In genomic region chr18:66210875-66211274, GRCh38 we compare ENCODE assay signal across 19 cellular contexts.
A peak's percentile ranks its signal among the peaks of the same experiment; 100 is the strongest.
DNase-seq lines count a peak whose midpoint lies in the region; ATAC-seq and TF ChIP-seq lines count a peak whose summit lies in the region.
"Had no signal": no experiment of that assay in that cellular context is flagged by ENCODE, and none has a peak within 500 bp of the region (broad histone marks: within the 10 kb centered on the region; RNA-seq: fewer than 3 reads in every experiment).

No MANE protein-coding gene starts in this region.

- H3K9ac ChIP-seq in neural cell (ENCODE audit: low read length): no peak overlapping the region
- H3K9ac ChIP-seq: BLaER1 treated with 17β-estradiol and CSF1 and Interleukin-3, amounts not matched to agents 10 nM and 100 nM had no signal

- no peaks in the 10 kb centered on the region for H3K9me3 Mint-ChIP-seq in GM23338

- no peaks in the 10 kb centered on the region for H3K79me2 ChIP-seq in GM23338 (replicated peaks; ENCODE audit: insufficient read depth)
- H3K79me2 ChIP-seq in neural cell (replicated peaks; ENCODE audit: insufficient read depth, low read length): no peaks in the 10 kb centered on the region

- H3K27ac Mint-ChIP-seq in GM23338: no peak overlapping the region
- H3K27ac Mint-ChIP-seq: B cell; CD4-positive, alpha-beta T cell; CD8-positive, alpha-beta T cell had no signal

- H3K27ac ChIP-seq in GM23338 (ENCODE audit: low read depth) (no peak overlapping the region), neural cell (ENCODE audit: low read length) (no peak overlapping the region)
- H3K27ac ChIP-seq: 22Rv1; A549; BLaER1 treated with 17β-estradiol and CSF1 and Interleukin-3, amounts not matched to agents 10 nM and 100 nM; C4-2B had no signal

- no peaks in the 10 kb centered on the region for H3K4me1 ChIP-seq in GM23338 (ENCODE audit: insufficient read depth)
- H3K4me1 ChIP-seq: A549; BLaER1 treated with 17β-estradiol and CSF1 and Interleukin-3, amounts not matched to agents 10 nM and 100 nM; Caco-2 had no signal

- TF ChIP-seq EP300 in neural cell (conservative IDR thresholded peaks at IDR 0.05; ENCODE audit: poor library complexity, severe bottlenecking): no peak

- ATAC-seq in GM23338: no peak
- no peak for ATAC-seq in HG03095 (IDR thresholded peaks at IDR 0.05; ENCODE audit: unreplicated experiment)
- ATAC-seq: A549; CD8-positive, alpha-beta T cell had no signal

- H3K4me3 ChIP-seq in GM23338 (no peak overlapping the region), neural cell (ENCODE audit: low read length) (no peak overlapping the region)
- H3K4me3 ChIP-seq: A549; BLaER1 treated with 17β-estradiol and CSF1 and Interleukin-3, amounts not matched to agents 10 nM and 100 nM had no signal

- H3K4me2 ChIP-seq in GM23338: no peak overlapping the region
- peak overlapping the region; percentile 9 for H3K4me2 ChIP-seq in neural cell (ENCODE audit: low read length)
- H3K4me2 ChIP-seq: A549; BLaER1 treated with 17β-estradiol and CSF1 and Interleukin-3, amounts not matched to agents 10 nM and 100 nM had no signal

- H3K36me3 ChIP-seq in GM23338 (ENCODE audit: insufficient read depth): no peaks in the 10 kb centered on the region
- no peaks in the 10 kb centered on the region for H3K36me3 ChIP-seq in neural cell (ENCODE audit: insufficient read depth, low read length)
- H3K36me3 ChIP-seq: BLaER1 treated with 17β-estradiol and CSF1 and Interleukin-3, amounts not matched to agents 10 nM and 100 nM had no signal

- H3K4me3 Mint-ChIP-seq in GM23338: no peak overlapping the region
- H3K4me3 Mint-ChIP-seq: B cell; CD4-positive, alpha-beta T cell; CD8-positive, alpha-beta T cell had no signal

- H3K27me3 ChIP-seq in GM23338 (ENCODE audit: insufficient read depth): no peaks in the 10 kb centered on the region
- no peaks in the 10 kb centered on the region for H3K27me3 ChIP-seq in neural cell (ENCODE audit: insufficient read depth, low read depth, low read length)
- H3K27me3 ChIP-seq: BLaER1 treated with 17β-estradiol and CSF1 and Interleukin-3, amounts not matched to agents 10 nM and 100 nM had no signal

- no peaks in the 10 kb centered on the region for H3K27me3 Mint-ChIP-seq in GM23338 (ENCODE audit: insufficient read depth, low read depth, poor library complexity)
- H3K27me3 Mint-ChIP-seq: B cell; CD4-positive, alpha-beta T cell had no signal

- H3K4me1 Mint-ChIP-seq in GM23338: no peaks in the 10 kb centered on the region
- H3K4me1 Mint-ChIP-seq: B cell had no signal

- no peaks in the 10 kb centered on the region for H3K36me3 Mint-ChIP-seq in GM23338 (ENCODE audit: low read depth)
- H3K36me3 Mint-ChIP-seq: CD8-positive, alpha-beta T cell had no signal

- H4K20me1 ChIP-seq in GM23338 (replicated peaks; ENCODE audit: insufficient read depth) (no peaks in the 10 kb centered on the region), neural cell (ENCODE audit: insufficient read depth) (no peaks in the 10 kb centered on the region)
- H4K20me1 ChIP-seq: BLaER1 treated with 17β-estradiol and CSF1 and Interleukin-3, amounts not matched to agents 10 nM and 100 nM had no signal

- H3F3A ChIP-seq in GM23338 (replicated peaks; ENCODE audit: low read depth): no peaks in the 10 kb centered on the region
- peaks cover 9% of the 10 kb centered on the region for H3F3A ChIP-seq in neural cell (ENCODE audit: insufficient read depth, low read length, poor library complexity, severe bottlenecking)

- DNase-seq in GM23338 (ENCODE audit: low spot score) (no peak), LHCN-M2 (ENCODE audit: low read depth) (peak; percentile 18), RKO (ENCODE audit: low spot score) (peak; percentile 1), activated T-cell treated with anti-CD3 and anti-CD28 coated beads for 4 hours (no peak)
- no peak for DNase-seq in activated effector memory CD4-positive, alpha-beta T cell treated with Interleukin-2 at 50 U/mL for 16 hours
- DNase-seq: AML-193; Caco-2; Calu3; CD4-positive, alpha-beta T cell; CD8-positive, alpha-beta T cell; DMS79 treated with DMSO at 0.1 percent for 48 hours; GF-D8 had no signal

- H3K9me2 ChIP-seq in GM23338 (ENCODE audit: insufficient read depth) (no peaks in the 10 kb centered on the region), neural cell (ENCODE audit: insufficient read depth, low read length) (no peaks in the 10 kb centered on the region)

- H2AFZ ChIP-seq in GM23338 (peak overlapping the region; percentile 14; the same call in 1 of the 2 replicates), neural cell (ENCODE audit: low read depth, low read length) (no peak overlapping the region)

- no peaks in the 10 kb centered on the region for H3K9me3 ChIP-seq in neural cell (ENCODE audit: low read length)
- H3K9me3 ChIP-seq: A549, Caco-2 had no signal

- no peak for TF ChIP-seq RAD21 in neural cell (conservative IDR thresholded peaks at IDR 0.05)

- TF ChIP-seq CTCF in GM23338 (conservative IDR thresholded peaks at IDR 0.05; ENCODE audit: low read depth in 2 of 2) (no peak), neural cell (IDR thresholded peaks at IDR 0.05; ENCODE audit: poor library complexity, severe bottlenecking) (no peak)

TF ChIP-seq in GM23338, 12 proteins besides CTCF, POLR2A, EP300 and RAD21 (continues in another document):
- TF ChIP-seq EZH2phosphoT487 (IDR thresholded peaks at IDR 0.05; ENCODE audit: unreplicated experiment) (no peak), ETS1 (IDR thresholded peaks at IDR 0.05) (no peak)

TF ChIP-seq in neural cell, 6 proteins besides CTCF, POLR2A, EP300 and RAD21:
- no peak for TF ChIP-seq EZH2 (IDR thresholded peaks at IDR 0.05; ENCODE audit: borderline replicate concordance, insufficient read depth, low read length, poor library complexity, severe bottlenecking)
TF ChIP-seq in neural cell: peak in this region for 0.

Comparison
In these comparisons a context has a peak if more than half of its experiments do, and no peak if none do; other contexts are left out.
1. DNase-seq: peak in LHCN-M2 (single experiment) and RKO (single experiment); none in GM23338 (single experiment), activated T-cell treated with anti-CD3 and anti-CD28 coated beads for 4 hours (single experiment) and activated effector memory CD4-positive, alpha-beta T cell treated with Interleukin-2 at 50 U/mL for 16 hours (single experiment).